In the genomic region with DNA sequence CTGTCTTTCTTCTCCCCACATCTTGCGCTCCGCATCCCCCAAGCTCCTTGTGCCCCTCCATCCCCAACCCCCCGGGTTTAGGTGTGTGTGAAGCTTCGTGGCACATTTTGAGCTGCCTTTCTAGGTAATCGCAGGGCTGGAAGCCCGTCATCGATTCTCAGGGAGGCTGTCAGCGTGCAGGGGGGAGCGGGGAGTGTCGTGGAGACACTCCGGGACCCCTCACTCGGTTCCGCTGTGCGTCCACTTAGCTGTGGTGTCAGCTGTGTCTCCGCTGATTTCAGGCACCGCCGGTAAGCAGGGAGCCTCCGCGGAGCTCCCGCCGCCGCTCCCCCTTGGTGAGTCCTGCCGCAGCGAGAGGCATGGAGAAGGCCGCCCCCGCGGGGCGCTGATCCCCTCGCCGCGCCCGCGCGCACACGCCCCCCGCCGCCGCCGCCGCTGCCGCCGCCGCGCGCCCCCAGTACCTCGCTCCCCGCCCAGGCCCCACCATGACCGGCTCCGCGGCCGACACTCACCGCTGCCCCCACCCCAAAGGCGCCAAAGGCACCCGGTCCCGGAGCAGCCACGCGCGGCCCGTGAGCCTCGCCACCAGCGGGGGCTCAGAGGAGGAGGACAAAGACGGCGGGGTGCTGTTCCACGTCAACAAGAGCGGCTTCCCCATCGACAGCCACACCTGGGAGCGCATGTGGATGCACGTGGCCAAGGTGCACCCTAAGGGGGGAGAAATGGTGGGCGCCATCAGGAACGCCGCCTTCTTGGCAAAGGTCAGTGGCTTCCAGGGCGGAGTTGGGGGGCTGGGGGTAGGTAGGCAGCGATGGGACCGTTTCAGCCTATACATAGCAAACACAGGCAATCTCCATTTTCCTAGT, we compare ENCODE assay signal across 8 cellular contexts. TPM values are rescaled to one million over a fixed set of nuclear protein-coding genes. Genes with fewer than 3 reads are reported as not detected.
DNase-seq lines count a peak whose midpoint lies in the region; ATAC-seq and TF ChIP-seq lines count a peak whose summit lies in the region.

No MANE protein-coding gene starts in this region.

- peaks cover 58% of the 10 kb centered on the region for H3K4me1 Mint-ChIP-seq in nephron

- WGBS in ectodermal cell, 2 experiments, result 1% methylated on average over 74 of the region's 74 CpGs

- peak overlapping the region; percentile 66 to 91 (median 91) for H3K27ac Mint-ChIP-seq in nephron

- DNase-seq in DMS53 (lab: John Stamatoyannopoulos, UW) (peak; percentile 59), DMS53 treated with DMSO at 0.1 percent for 48 hours (lab: John Stamatoyannopoulos, UW; ENCODE audit: unreplicated experiment) (no peak), C1 segment of cervical spinal cord (lab: John Stamatoyannopoulos, UW) (no peak), T-helper 9 cell (no peak)

- no peaks in the 10 kb centered on the region for H3K9me3 ChIP-seq in KOPT-K1 (ENCODE audit: insufficient read depth, low read length, poor library complexity, severe bottlenecking)
- no peaks in the 10 kb centered on the region for H3K9me3 ChIP-seq in ectodermal cell (ENCODE audit: control insufficient read depth, low read length)

- H3K27me3 ChIP-seq in ectodermal cell (ENCODE audit: control insufficient read depth, insufficient read depth, low read length, poor library complexity, severe bottlenecking), result no peaks in the 10 kb centered on the region

- H3K4me3 ChIP-seq in ectodermal cell (ENCODE audit: insufficient read depth, low read depth, low read length), result peak overlapping the region; percentile 75

- peak overlapping the region; percentile 64 for H3K27ac ChIP-seq in KOPT-K1 (ENCODE audit: low read depth, low read length, poor library complexity, severe bottlenecking)
- no peak overlapping the region for H3K27ac ChIP-seq in ectodermal cell (ENCODE audit: insufficient read depth, low read depth, low read length, poor library complexity, severe bottlenecking)

- peak overlapping the region; percentile 91 to 96 (median 96) for H3K4me3 Mint-ChIP-seq in nephron

- peaks cover 6% of the 10 kb centered on the region for H3K27me3 Mint-ChIP-seq in nephron (ENCODE audit: low read depth)

- peaks cover 15% of the 10 kb centered on the region for H3K4me1 ChIP-seq in ectodermal cell (ENCODE audit: control insufficient read depth, insufficient read depth, low read length)

- ATAC-seq in GM18870 (IDR thresholded peaks at IDR 0.05; ENCODE audit: unreplicated experiment), result no peak

- H3K36me3 ChIP-seq in KOPT-K1 (ENCODE audit: insufficient read depth, low read length) (peaks cover 13% of the 10 kb centered on the region; the same call in 1 of the 2 replicates), ectodermal cell (ENCODE audit: control insufficient read depth, insufficient read depth, low read length) (no peaks in the 10 kb centered on the region)

- H3K9me3 Mint-ChIP-seq in nephron, result no peaks in the 10 kb centered on the region

- no peak for TF ChIP-seq CTCF in nephron (IDR thresholded peaks at IDR 0.05; ENCODE audit: unreplicated experiment in 3 of 3)

- peaks cover 28% of the 10 kb centered on the region for H3K36me3 Mint-ChIP-seq in nephron (ENCODE audit: low read depth)

RNA-seq across cellular contexts. Expression of gene VASH2, which starts 0.9 kb away (rescaled TPM):
- polyA plus RNA-seq in ectodermal cell (2013, experiment 1 of 4), result 19.3 TPM
- polyA plus RNA-seq in ectodermal cell (2013, experiment 2 of 4), result 19.4 TPM
- polyA plus RNA-seq in ectodermal cell (2013, experiment 3 of 4), result 13.4 TPM
- polyA plus RNA-seq in ectodermal cell (2013, experiment 4 of 4), result 13.8 TPM
